ENCODE assay signal across 12 cellular contexts in genomic region chr5:135185461-135186075, GRCh38.
DNase-seq lines count a peak whose midpoint lies in the region; TF ChIP-seq lines count a peak whose summit lies in the region.
"Had no signal": no experiment of that assay in that cellular context is flagged by ENCODE, and none has a peak within 500 bp of the region (broad histone marks: within the 10 kb centered on the region; RNA-seq: fewer than 3 reads in every experiment).

No MANE protein-coding gene starts in this region.

- WGBS in suprapubic skin = 75% methylated on average over 6 of the region's 6 CpGs

- H3K27ac ChIP-seq in caudate nucleus (ENCODE audit: low read depth, low read length) (peak overlapping the region; percentile 41), suprapubic skin (no peak overlapping the region)
- H3K27ac ChIP-seq: adrenal gland, heart left ventricle had no signal

- no peaks in the 10 kb centered on the region for H3K9me3 ChIP-seq in suprapubic skin
- H3K9me3 ChIP-seq: adrenal gland, heart left ventricle had no signal

- no peak for TF ChIP-seq CTCF in suprapubic skin (IDR thresholded peaks at IDR 0.05)

- DNase-seq in DMS53 (lab: John Stamatoyannopoulos, UW) (peak; percentile 99), NCI-H146 treated with DMSO at 0.1 percent for 48 hours (lab: John Stamatoyannopoulos, UW; ENCODE audit: unreplicated experiment) (peak; percentile 33), caudate nucleus (lab: John Stamatoyannopoulos, UW) (peak in 14 of 61 donors; percentile 8 to 69 (median 34)), myocyte (ENCODE audit: low read depth) (peak; percentile 67), suprapubic skin (ENCODE audit: low spot score in 2 of 2) (no peak), AML-193 (lab: John Stamatoyannopoulos, UW) (no peak), Kasumi-1 (lab: John Stamatoyannopoulos, UW) (no peak)
- no peak for DNase-seq in activated naive CD4-positive, alpha-beta T cell treated with anti-CD3 and anti-CD28 coated beads, Interleukin-2, amount 50 U/mL, for 16 hours
- DNase-seq: activated CD4-positive, alpha-beta T cell treated with anti-CD3 and anti-CD28 coated beads for 4 hours; adrenal gland; DMS153; heart left ventricle had no signal

- H3K4me1 ChIP-seq in suprapubic skin = no peaks in the 10 kb centered on the region
- H3K4me1 ChIP-seq: adrenal gland, heart left ventricle had no signal

- H3K27me3 ChIP-seq in suprapubic skin = peaks cover 12% of the 10 kb centered on the region

- no peak overlapping the region for H3K4me3 ChIP-seq in suprapubic skin
- H3K4me3 ChIP-seq: adrenal gland, heart left ventricle had no signal

- TF ChIP-seq EP300 in suprapubic skin (IDR thresholded peaks at IDR 0.05) = no peak

- H3K36me3 ChIP-seq in suprapubic skin = no peaks in the 10 kb centered on the region
- H3K36me3 ChIP-seq: adrenal gland, heart left ventricle had no signal

- no peak for TF ChIP-seq POLR2A in suprapubic skin (IDR thresholded peaks at IDR 0.05)

Comparison
In these comparisons a context has a peak if more than half of its experiments do, and no peak if none do; other contexts are left out.
1. DNase-seq: peak in DMS53 (single experiment), NCI-H146 treated with DMSO at 0.1 percent for 48 hours (single experiment) and myocyte (single experiment); none in suprapubic skin (0 of 2), AML-193 (0 of 2), Kasumi-1 (0 of 2) and activated naive CD4-positive, alpha-beta T cell treated with anti-CD3 and anti-CD28 coated beads, Interleukin-2, amount 50 U/mL, for 16 hours (single experiment).